Comparison of ENCODE assay signal across 12 cellular contexts in the genomic region with DNA sequence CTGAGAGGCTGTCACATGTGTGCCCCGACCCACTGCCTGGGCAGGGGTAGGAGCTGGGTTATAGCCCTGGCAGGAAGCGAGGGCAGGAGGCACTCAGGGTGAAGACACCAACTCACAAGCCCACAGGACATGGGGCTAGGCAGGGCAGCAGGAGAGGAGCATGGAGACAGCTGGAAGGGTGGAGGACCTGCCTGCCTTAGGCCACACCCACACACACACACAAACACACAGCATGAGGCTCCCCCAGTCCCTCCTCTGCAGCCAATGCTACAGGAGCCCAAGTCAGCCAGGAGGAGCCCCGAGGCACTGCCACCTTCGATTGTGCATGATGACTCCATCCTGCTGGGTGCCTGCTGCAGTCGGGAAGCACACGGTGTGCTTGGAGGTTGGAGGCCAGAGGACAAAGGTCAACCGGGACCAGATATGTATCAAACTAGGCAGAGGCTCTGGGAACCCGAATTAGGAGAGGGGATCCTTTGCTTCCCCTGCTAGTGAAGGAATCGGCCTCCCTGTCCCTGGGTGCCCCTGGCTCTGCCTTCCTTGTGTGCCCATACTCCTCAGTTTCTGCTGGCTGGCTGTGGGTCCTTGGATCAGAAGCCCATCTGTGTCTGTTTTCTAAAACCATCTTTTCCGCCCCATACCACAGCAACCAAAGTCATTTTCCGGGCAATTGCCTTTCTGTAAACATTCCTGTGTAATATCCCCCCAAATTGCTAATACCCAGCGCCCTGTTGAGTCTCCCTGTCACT. TPM values are rescaled to one million over a fixed set of nuclear protein-coding genes. Genes with fewer than 3 reads are reported as not detected.
A peak's percentile ranks its signal among the peaks of the same experiment; 100 is the strongest.
DNase-seq lines count a peak whose midpoint lies in the region; ATAC-seq, FAIRE-seq and TF ChIP-seq lines count a peak whose summit lies in the region.
"Had no signal": no experiment of that assay in that cellular context is flagged by ENCODE, and none has a peak within 500 bp of the region (broad histone marks: within the 10 kb centered on the region; RNA-seq: fewer than 3 reads in every experiment).

No MANE protein-coding gene starts in this region.

- TF ChIP-seq CTCF in C4-2B (conservative IDR thresholded peaks at IDR 0.05): no peak
- no peak for TF ChIP-seq CTCF in OCI-LY7 (conservative IDR thresholded peaks at IDR 0.05; ENCODE audit: low read length)
- TF ChIP-seq CTCF in kidney (IDR thresholded peaks at IDR 0.05; ENCODE audit: borderline replicate concordance, extremely low read depth, insufficient read depth): no peak
- TF ChIP-seq CTCF in left ventricle myocardium inferior (IDR thresholded peaks at IDR 0.05; ENCODE audit: borderline replicate concordance): no peak

- H3K9ac ChIP-seq in kidney (ENCODE audit: low read length in 2 of 2): no peak overlapping the region

- H3K79me2 ChIP-seq in OCI-LY7 (ENCODE audit: insufficient read depth, low read depth, low read length): no peaks in the 10 kb centered on the region

- FAIRE-seq in H54 (lab: Jason Lieb, UNC): no peak
- FAIRE-seq in kidney (lab: Jason Lieb, UNC): no peak
- FAIRE-seq: GM12891 had no signal

- TF ChIP-seq POLR2A in H54 (IDR thresholded peaks at IDR 0.05; ENCODE audit: low read depth, low read length): no peak

- peak; percentile 68 for DNase-seq in H54 (ENCODE audit: insufficient read length, low spot score)
- DNase-seq in OCI-LY7 (ENCODE audit: low spot score): no peak
- peak; percentile 47 for DNase-seq in kidney
- DNase-seq in middle frontal gyrus (ENCODE audit: extremely low spot score, low spot score): no peak
- no peak for DNase-seq in amniotic stem cell (lab: John Stamatoyannopoulos, UW)
- DNase-seq in left ventricle myocardium inferior: no peak

- H3K4me2 ChIP-seq in OCI-LY7 (ENCODE audit: low read length): peak overlapping the region; percentile 54; the same call in 1 of the 2 replicates

- H3K9me3 ChIP-seq in OCI-LY7 (ENCODE audit: low read length): no peaks in the 10 kb centered on the region
- H3K9me3 ChIP-seq in kidney (ENCODE audit: control insufficient read depth in 1 of 2, low read length in 2 of 2): no peaks in the 10 kb centered on the region
- no peaks in the 10 kb centered on the region for H3K9me3 ChIP-seq in left ventricle myocardium inferior (replicated peaks)
- H3K9me3 ChIP-seq: adrenal gland, Peyer's patch had no signal

- no peak overlapping the region for H3K4me3 ChIP-seq in OCI-LY7 (ENCODE audit: low read depth, low read length, poor library complexity, severe bottlenecking)
- no peak overlapping the region for H3K4me3 ChIP-seq in kidney (ENCODE audit: low read length in 2 of 2)
- no peak overlapping the region for H3K4me3 ChIP-seq in left ventricle myocardium inferior
- H3K4me3 ChIP-seq: adrenal gland, Peyer's patch had no signal

- POLR2A ChIA-PET in OCI-LY7 (lab: Charles Lee): interaction anchor here (0.9 kb wide), 1 partner anchor 81 kb away, joined by 5 read pairs; no protein-coding TSS in a partner anchor

- H3K9me2 ChIP-seq in OCI-LY7 (ENCODE audit: insufficient read depth, low read length): no peaks in the 10 kb centered on the region

- H3K36me3 Mint-ChIP-seq in activated T-helper 17 cell treated with anti-CD3 and anti-CD28 coated beads, Interleukin-2, amount 50 U/mL, for 72 hours (ENCODE audit: low read depth): no peaks in the 10 kb centered on the region

- no TSS peak for BruUV-seq in OCI-LY7 (replicated peaks; lab: Mats Ljungman, UMichigan)

- H3K4me3 Mint-ChIP-seq in activated T-helper 17 cell treated with anti-CD3 and anti-CD28 coated beads, Interleukin-2, amount 50 U/mL, for 72 hours: no peak overlapping the region
- H3K4me3 Mint-ChIP-seq: HFFc6 had no signal

- CTCF ChIA-PET in OCI-LY7 (lab: Charles Lee; ENCODE audit: unreplicated experiment): interaction anchor here (0.8 to 1.5 kb wide), 2 partner anchors 27 to 84 kb away, joined by 4 read pairs; no protein-coding TSS in a partner anchor

- H2AFZ ChIP-seq in OCI-LY7 (ENCODE audit: low read length): peak overlapping the region; percentile 85

- intact Hi-C loops in OCI-LY7 (cut with micrococcal nuclease; ENCODE audit: unreplicated experiment): loop anchor here (2.0 kb wide), 1 partner anchor 26 kb away; no protein-coding TSS in a partner anchor
- intact Hi-C loops in kidney (cut with DNase I): no loop called here
- intact Hi-C loops in left ventricle myocardium inferior (cut with micrococcal nuclease): no loop called here

- no peaks in the 10 kb centered on the region for H4K20me1 ChIP-seq in OCI-LY7 (ENCODE audit: insufficient read depth, low read length)

- no peaks in the 10 kb centered on the region for H3K4me1 Mint-ChIP-seq in activated T-helper 17 cell treated with anti-CD3 and anti-CD28 coated beads, Interleukin-2, amount 50 U/mL, for 72 hours

- H3K9me3 Mint-ChIP-seq in activated T-helper 17 cell treated with anti-CD3 and anti-CD28 coated beads, Interleukin-2, amount 50 U/mL, for 72 hours: no peaks in the 10 kb centered on the region
- H3K9me3 Mint-ChIP-seq: HFFc6 had no signal

- peak overlapping the region; percentile 54 for H3K27ac ChIP-seq in C4-2B
- H3K27ac ChIP-seq in OCI-LY7 (ENCODE audit: low read depth, low read length, poor library complexity, severe bottlenecking): no peak overlapping the region
- no peak overlapping the region for H3K27ac ChIP-seq in kidney (ENCODE audit: low read depth in 2 of 2, low read length in 2 of 2)
- H3K27ac ChIP-seq in left ventricle myocardium inferior (replicated peaks): no peak overlapping the region

- H3K36me3 ChIP-seq in OCI-LY7 (ENCODE audit: insufficient read depth, low read length) (no peaks in the 10 kb centered on the region), kidney (ENCODE audit: control insufficient read depth in 1 of 2, insufficient read depth in 2 of 2, low read length in 2 of 2) (no peaks in the 10 kb centered on the region), left ventricle myocardium inferior (no peaks in the 10 kb centered on the region)
- H3K36me3 ChIP-seq: adrenal gland, Peyer's patch had no signal

- H3K4me1 ChIP-seq in OCI-LY7 (ENCODE audit: insufficient read depth, low read length, poor library complexity, severe bottlenecking) (peaks cover 24% of the 10 kb centered on the region), kidney (ENCODE audit: control insufficient read depth in 1 of 2, insufficient read depth in 1 of 2, low read depth in 1 of 2, low read length in 2 of 2) (no peaks in the 10 kb centered on the region), left ventricle myocardium inferior (peaks cover 9% of the 10 kb centered on the region)
- H3K4me1 ChIP-seq: adrenal gland had no signal

- peaks cover 48% of the 10 kb centered on the region for H3K27me3 Mint-ChIP-seq in activated T-helper 17 cell treated with anti-CD3 and anti-CD28 coated beads, Interleukin-2, amount 50 U/mL, for 72 hours

- H3K27ac Mint-ChIP-seq in activated T-helper 17 cell treated with anti-CD3 and anti-CD28 coated beads, Interleukin-2, amount 50 U/mL, for 72 hours: no peak overlapping the region
- H3K27ac Mint-ChIP-seq: HFFc6 had no signal

- no peak for ATAC-seq in activated T-helper 17 cell treated with anti-CD3 and anti-CD28 coated beads, Interleukin-2, amount 50 U/mL, for 72 hours (replicated peaks)

- peaks cover 96% of the 10 kb centered on the region for H3K27me3 ChIP-seq in left ventricle myocardium inferior (ENCODE audit: low read depth)
- H3K27me3 ChIP-seq: Peyer's patch had no signal

RNA-seq across cellular contexts. Expression of a gene that starts 20.5 kb away (rescaled TPM):
- 0.15 and 1.5 TPM in 2 replicates for total RNA-seq in OCI-LY7 (2014; rRNA removed; shearing (Covaris generic))
- total RNA-seq in OCI-LY7 (2022): 4.6 and 4.9 TPM in 2 replicates
- 6.1 TPM for total RNA-seq in kidney
- 0.34 TPM for polyA plus RNA-seq in kidney (ENCODE audit: insufficient read depth, low read depth, low replicate concordance)
- 2.0 TPM for total RNA-seq in left ventricle myocardium inferior
- under 1 TPM in 1 of 2 donors, not detected in 1; 0.71 TPM for total RNA-seq in activated T-helper 17 cell treated with anti-CD3 and anti-CD28 coated beads, Interleukin-2, amount 50 U/mL, for 72 hours
- total RNA-seq: HFFc6 had no signal

Comparison
In these comparisons a context has a peak if more than half of its experiments do, and no peak if none do; other contexts are left out.
1. DNase-seq: peak in H54 (single experiment) and kidney (single experiment); none in OCI-LY7 (single experiment), middle frontal gyrus (single experiment), amniotic stem cell (single experiment) and left ventricle myocardium inferior (single experiment).